In genomic region chr18:36296591-36297418, GRCh38 we compare ENCODE assay signal across 8 cellular contexts. TPM values are rescaled to one million over a fixed set of nuclear protein-coding genes. Genes with fewer than 3 reads are reported as not detected.
DNase-seq lines count a peak whose midpoint lies in the region; ATAC-seq and TF ChIP-seq lines count a peak whose summit lies in the region.

No MANE protein-coding gene starts in this region.

- peak overlapping the region; percentile 83 for H3K9ac ChIP-seq in trophoblast cell (ENCODE audit: low read length)

- H3K14ac ChIP-seq in trophoblast cell (ENCODE audit: low read length), result peak overlapping the region; percentile 21

- H3K4me1 ChIP-seq in heart left ventricle, result peaks cover 0 to 33% (median 11%) of the 10 kb centered on the region in 12 donors
- peaks cover 9 to 13% of the 10 kb centered on the region in 2 experiments for H3K4me1 ChIP-seq in trophoblast cell (ENCODE audit: control insufficient read depth in 1 of 2, insufficient read depth in 2 of 2, low read length in 2 of 2)

- intact Hi-C loops in heart left ventricle (cut with DNase I), result loop anchor here (2.0 to 10.0 kb wide), 10 partner anchors 40 to 458 kb away; no protein-coding TSS in a partner anchor

- H4K8ac ChIP-seq in trophoblast cell (ENCODE audit: low read depth, low read length), result peak overlapping the region; percentile 63

- H3K36me3 ChIP-seq in heart left ventricle, result no peaks in the 10 kb centered on the region
- no peaks in the 10 kb centered on the region for H3K36me3 ChIP-seq in trophoblast cell (ENCODE audit: control insufficient read depth in 1 of 2, insufficient read depth in 2 of 2, low read length in 2 of 2)

- peaks cover 7% of the 10 kb centered on the region for H3K79me2 ChIP-seq in trophoblast cell (ENCODE audit: control insufficient read depth, insufficient read depth, low read length, poor library complexity)

- H3K4me2 ChIP-seq in trophoblast cell (ENCODE audit: low read length), result peak overlapping the region; percentile 100

- H3K23ac ChIP-seq in trophoblast cell (ENCODE audit: low read length), result no peak overlapping the region

- H2BK5ac ChIP-seq in trophoblast cell (ENCODE audit: low read depth, low read length, poor library complexity), result peak overlapping the region; percentile 13

- peaks cover 11% of the 10 kb centered on the region for H3K79me1 ChIP-seq in trophoblast cell (ENCODE audit: low read length)

- H3K27ac ChIP-seq in heart left ventricle, result peak overlapping the region in 11 of 12 donors; percentile 64 to 94 (median 89)
- peak overlapping the region; percentile 23 for H3K27ac ChIP-seq in trophoblast cell (ENCODE audit: low read depth, low read length)

- H3K27me3 ChIP-seq in heart left ventricle (peaks cover 0 to 59% (median 9%) of the 10 kb centered on the region in 9 donors), trophoblast cell (ENCODE audit: insufficient read depth, low read length) (peaks cover 3% of the 10 kb centered on the region)

- H3K4me3 ChIP-seq in heart left ventricle (peak overlapping the region; percentile 36 to 92 (median 75)), trophoblast cell (ENCODE audit: low read depth, low read length) (peak overlapping the region; percentile 71)

- DNase-seq in activated CD4-positive, alpha-beta T cell treated with anti-CD3 and anti-CD28 coated beads for 48 hours, result peak; percentile 12
- no peak for DNase-seq in activated CD4-positive, alpha-beta T cell treated with anti-CD3 and anti-CD28 coated beads for 1 hour
- DNase-seq in NCI-H2171 (lab: John Stamatoyannopoulos, UW) (peak; percentile 77), amniotic stem cell (lab: John Stamatoyannopoulos, UW) (peak; percentile 41), heart left ventricle (peak; percentile 69 to 76 (median 72)), trophoblast cell (peak; percentile 18 to 69), T-helper 1 cell (no peak)

- no peak overlapping the region for H4K12ac ChIP-seq in trophoblast cell (ENCODE audit: low read depth, low read length)

- H3K9me3 ChIP-seq in heart left ventricle, result no peaks in the 10 kb centered on the region
- H3K9me3 ChIP-seq in trophoblast cell (ENCODE audit: insufficient read depth, low read depth, low read length), result no peaks in the 10 kb centered on the region

- WGBS in heart left ventricle, 4 donors, result 0 to 1% (median 1%) methylated on average over 33 to 50 of the region's 50 CpGs
- no CpG with 5 or more reads among the region's 50 CpGs for WGBS in trophoblast cell (ENCODE audit: extremely low coverage, insufficient coverage, insufficient read length)

- peak overlapping the region; percentile 84 for H2BK120ac ChIP-seq in trophoblast cell (ENCODE audit: insufficient read depth, low read length, poor library complexity)

- peak overlapping the region; percentile 53 for H4K91ac ChIP-seq in trophoblast cell (ENCODE audit: low read depth, low read length)

- peak in 7 of 12 donors; percentile 31 to 61 (median 51) for TF ChIP-seq CTCF in heart left ventricle (IDR thresholded peaks at IDR 0.05)

- ATAC-seq in HG02759 (IDR thresholded peaks at IDR 0.05; ENCODE audit: unreplicated experiment) (peak; percentile 20), heart left ventricle (peak; percentile 41 to 72 (median 52))

- H3K4ac ChIP-seq in trophoblast cell (ENCODE audit: low read depth, low read length), result peak overlapping the region; percentile 13

- H2BK12ac ChIP-seq in trophoblast cell (ENCODE audit: low read length), result peak overlapping the region; percentile 5

- peak overlapping the region; percentile 35 for H3K18ac ChIP-seq in trophoblast cell (ENCODE audit: low read length)

- peak overlapping the region; percentile 8 for H2AFZ ChIP-seq in trophoblast cell (ENCODE audit: insufficient read depth, low read length, poor library complexity)

- TF ChIP-seq POLR2A in heart left ventricle (IDR thresholded peaks at IDR 0.05), result no peak

- H2AK5ac ChIP-seq in trophoblast cell (ENCODE audit: low read length), result no peak overlapping the region

RNA-seq across cellular contexts. Expression of gene FHOD3, which starts 0.7 kb away (rescaled TPM):
- 100 to 1,000 TPM; 118 to 532 (median 285) TPM for total RNA-seq in heart left ventricle
- polyA plus RNA-seq in heart left ventricle, result 100 to 1,000 TPM; 109 to 204 TPM
- 47.0 and 54.5 TPM in 2 replicates for polyA plus RNA-seq in trophoblast cell (2013)

Comparison
In these comparisons a context has a peak if more than half of its experiments do, and no peak if none do; other contexts are left out.
1. DNase-seq: peak in activated CD4-positive, alpha-beta T cell treated with anti-CD3 and anti-CD28 coated beads for 48 hours (single experiment), NCI-H2171 (single experiment), amniotic stem cell (single experiment), heart left ventricle (5 of 5) and trophoblast cell (2 of 2); none in activated CD4-positive, alpha-beta T cell treated with anti-CD3 and anti-CD28 coated beads for 1 hour (single experiment) and T-helper 1 cell (0 of 5).